ENCODE assay signal across 30 cellular contexts in the genomic region with DNA sequence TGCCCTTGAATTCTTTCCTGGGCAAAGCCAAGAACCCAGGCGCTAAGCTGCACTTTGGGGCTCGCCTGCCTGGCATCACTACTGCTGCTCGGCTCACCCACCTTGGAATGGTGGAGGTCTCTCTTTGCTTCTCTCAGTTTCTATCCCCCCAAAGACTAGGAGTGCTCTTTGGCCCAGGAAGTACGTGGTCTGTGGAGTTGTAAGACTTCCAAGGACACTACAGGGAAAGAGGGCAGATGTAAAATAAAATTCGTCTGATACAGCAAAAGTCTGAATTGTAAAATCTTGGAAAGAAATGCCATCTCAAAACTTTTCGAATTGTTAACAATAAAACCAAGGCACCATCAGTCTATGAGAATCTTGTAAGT. TPM values are rescaled to one million over a fixed set of nuclear protein-coding genes. Genes with fewer than 3 reads are reported as not detected.
A peak's percentile ranks its signal among the peaks of the same experiment; 100 is the strongest.
DNase-seq lines count a peak whose midpoint lies in the region; ATAC-seq and TF ChIP-seq lines count a peak whose summit lies in the region.
"Had no signal": no experiment of that assay in that cellular context is flagged by ENCODE, and none has a peak within 500 bp of the region (broad histone marks: within the 10 kb centered on the region; RNA-seq: fewer than 3 reads in every experiment).

No MANE protein-coding gene starts in this region.

- peaks cover 35% of the 10 kb centered on the region for H3K4me1 ChIP-seq in Caco-2
- peaks cover 8% of the 10 kb centered on the region for H3K4me1 ChIP-seq in iPS-18a (ENCODE audit: control insufficient read depth, low read depth, low read length)
- H3K4me1 ChIP-seq: adrenal gland, SJSA1 had no signal

- H3K27ac Mint-ChIP-seq in Caco-2 (ENCODE audit: unreplicated experiment), result peak overlapping the region; percentile 48
- peak overlapping the region; percentile 96 for H3K27ac Mint-ChIP-seq in WTC11
- H3K27ac Mint-ChIP-seq: activated CD4-positive, alpha-beta T cell treated with anti-CD3 and anti-CD28 coated beads for 36 hours; activated T-cell treated with anti-CD3 and anti-CD28 coated beads, Interleukin-2, amount 50 U/mL, for 24 hours; CD4-positive, alpha-beta memory T cell; T-helper 1 cell treated with Interleukin-12 subunit alpha and Interleukin-12 subunit beta and Interleukin-4 antibody, amounts not matched to agents 30 μg/mL and 1 μg/mL, for 36 hours had no signal

- POLR2A ChIA-PET in Caco-2 (lab: Charles Lee) (no interaction called here), WTC11 (lab: Charles Lee) (interaction anchor here (0.8 to 1.5 kb wide), 6 partner anchors 25 to 240 kb away, joined by 3 to 7 read pairs (median 4); no protein-coding TSS in a partner anchor)

- H3K36me3 ChIP-seq in Caco-2 (ENCODE audit: control insufficient read depth, insufficient read depth, low read length) (no peaks in the 10 kb centered on the region), iPS-18a (ENCODE audit: control insufficient read depth, low read depth, low read length) (no peaks in the 10 kb centered on the region)
- H3K36me3 ChIP-seq: adrenal gland, cardiac muscle cell, ovary, Peyer's patch, SJSA1, tibial artery had no signal

- in situ Hi-C loops in GM13977 (cut with MboI; ENCODE audit: low pct_unique_long_range_greater_than_20kb, low sequenced_read_pairs, unreplicated experiment), result no loop called here

- no peak for TF ChIP-seq CTCF in Caco-2 (IDR thresholded peaks at IDR 0.05; ENCODE audit: insufficient read depth in 1 of 2, low read depth in 1 of 2, low read length in 1 of 2, severe bottlenecking in 1 of 2, unreplicated experiment in 1 of 2)
- no peak for TF ChIP-seq CTCF in WTC11 (IDR thresholded peaks at IDR 0.05)
- TF ChIP-seq CTCF in omental fat pad (IDR thresholded peaks at IDR 0.05), result no peak
- TF ChIP-seq CTCF in GM13977 (IDR thresholded peaks at IDR 0.05; ENCODE audit: extremely low read depth, insufficient read depth, missing control alignments), result no peak

- H3K36me3 Mint-ChIP-seq in Caco-2 (ENCODE audit: insufficient read depth, unreplicated experiment) (peaks cover 8% of the 10 kb centered on the region), WTC11 (no peaks in the 10 kb centered on the region)
- H3K36me3 Mint-ChIP-seq: CD4-positive, alpha-beta memory T cell had no signal

- H3K27me3 Mint-ChIP-seq in Caco-2 (ENCODE audit: insufficient read depth, unreplicated experiment) (no peaks in the 10 kb centered on the region), WTC11 (ENCODE audit: low read depth) (peaks cover 5% of the 10 kb centered on the region)

- no peak overlapping the region for H3K9ac ChIP-seq in iPS-18a (ENCODE audit: low read length)

- ATAC-seq in WTC11, result no peak
- peak; percentile 1 for ATAC-seq in omental fat pad (ENCODE audit: low FRiP score)
- no peak for ATAC-seq in HG03354 (IDR thresholded peaks at IDR 0.05; ENCODE audit: poor library complexity, severe bottlenecking, unreplicated experiment)
- ATAC-seq in HG03039 (IDR thresholded peaks at IDR 0.05; ENCODE audit: unreplicated experiment), result no peak
- no peak for ATAC-seq in HG02759 (IDR thresholded peaks at IDR 0.05; ENCODE audit: unreplicated experiment)
- ATAC-seq: activated CD4-positive, alpha-beta T cell treated with anti-CD3 and anti-CD28 coated beads for 36 hours; stimulated activated naive CD8-positive, alpha-beta T cell treated with anti-CD3 and anti-CD28 coated beads, Interleukin-15, Interleukin-2, amounts not matched to agents 100 U/mL and 50 U/mL, for 24 hours had no signal

- CTCF ChIA-PET in Caco-2 (lab: Charles Lee) (no interaction called here), WTC11 (lab: Charles Lee) (interaction anchor here (0.5 to 2.2 kb wide), 8 partner anchors 17 to 766 kb away, joined by 3 to 6 read pairs (median 3); no protein-coding TSS in a partner anchor)

- DNase-seq in Caco-2 (no peak), WTC11 (ENCODE audit: low spot score) (no peak), omental fat pad (ENCODE audit: low spot score) (no peak), GM13977 (ENCODE audit: low spot score) (no peak)
- DNase-seq: activated CD4-positive, alpha-beta T cell treated with anti-CD3 and anti-CD28 coated beads for 36 hours; activated CD8-positive, alpha-beta memory T cell treated with anti-CD3 and anti-CD28 coated beads for 24 hours; activated T-cell treated with anti-CD3 and anti-CD28 coated beads, Interleukin-2, amount 50 U/mL, for 24 hours; adrenal gland; AML-193; CD4-positive, alpha-beta memory T cell; DMS 273 treated with DMSO at 0.1 percent for 48 hours; Kasumi-1; NCI-H1092; NCI-H187; NK-92 treated with Interleukin-12 subunit alpha and Interleukin-12 subunit beta, amount 100 ng/mL, for 24 hours; ovary; Peyer's patch; right cardiac atrium; stimulated activated naive CD8-positive, alpha-beta T cell treated with anti-CD3 and anti-CD28 coated beads, Interleukin-15, Interleukin-2, amounts not matched to agents 100 U/mL and 50 U/mL, for 24 hours; tibial artery had no signal

- H3K9me3 Mint-ChIP-seq in Caco-2 (ENCODE audit: unreplicated experiment) (no peaks in the 10 kb centered on the region), WTC11 (no peaks in the 10 kb centered on the region)
- H3K9me3 Mint-ChIP-seq: activated T-cell treated with anti-CD3 and anti-CD28 coated beads, Interleukin-2, amount 50 U/mL, for 24 hours; T-helper 1 cell treated with Interleukin-12 subunit alpha and Interleukin-12 subunit beta and Interleukin-4 antibody, amounts not matched to agents 30 μg/mL and 1 μg/mL, for 36 hours had no signal

- H3K4me1 Mint-ChIP-seq in Caco-2 (ENCODE audit: low read depth, unreplicated experiment) (peaks cover 23% of the 10 kb centered on the region), WTC11 (peaks cover 21% of the 10 kb centered on the region)

- H3K9me3 ChIP-seq in Caco-2, result no peaks in the 10 kb centered on the region
- H3K9me3 ChIP-seq in iPS-18a (ENCODE audit: control insufficient read depth, low read depth, low read length), result no peaks in the 10 kb centered on the region
- H3K9me3 ChIP-seq: adrenal gland, ovary, Peyer's patch, SJSA1, tibial artery had no signal

- H3K4me3 ChIP-seq in Caco-2 (ENCODE audit: low read depth, low read length) (no peak overlapping the region), iPS-18a (ENCODE audit: low read length) (peak overlapping the region; percentile 42)
- H3K4me3 ChIP-seq: adrenal gland, cardiac muscle cell, coronary artery, lung, ovary, Peyer's patch, SJSA1, tibial artery had no signal

- intact Hi-C loops in Caco-2 (cut with micrococcal nuclease; ENCODE audit: unreplicated experiment), result loop anchor here (10.0 kb wide), 1 partner anchor 232 kb away; the partner anchor contains the start of gene MED13L

- H3K27me3 ChIP-seq in Caco-2 (replicated peaks; ENCODE audit: control insufficient read depth, insufficient read depth, low read length), result no peaks in the 10 kb centered on the region
- H3K27me3 ChIP-seq in iPS-18a (ENCODE audit: control insufficient read depth, insufficient read depth, low read length), result peaks cover 16% of the 10 kb centered on the region
- H3K27me3 ChIP-seq: adrenal gland, ovary, Peyer's patch, SJSA1, tibial artery had no signal

- no TSS peak for BruUV-seq in Caco-2 (replicated peaks; lab: Mats Ljungman, UMichigan)

- no peak overlapping the region for H3K4me3 Mint-ChIP-seq in Caco-2 (ENCODE audit: unreplicated experiment)
- peak overlapping the region; percentile 58 for H3K4me3 Mint-ChIP-seq in WTC11
- H3K4me3 Mint-ChIP-seq: activated CD4-positive, alpha-beta T cell treated with anti-CD3 and anti-CD28 coated beads for 36 hours; activated T-cell treated with anti-CD3 and anti-CD28 coated beads, Interleukin-2, amount 50 U/mL, for 24 hours; T-helper 1 cell treated with Interleukin-12 subunit alpha and Interleukin-12 subunit beta and Interleukin-4 antibody, amounts not matched to agents 30 μg/mL and 1 μg/mL, for 36 hours had no signal

- no peak overlapping the region for H3K27ac ChIP-seq in iPS-18a (ENCODE audit: low read length)
- H3K27ac ChIP-seq: adrenal gland, cardiac muscle cell, coronary artery, Peyer's patch, SJSA1, tibial artery had no signal

TF ChIP-seq in WTC11, 78 proteins besides CTCF, POLR2A, EP300 and RAD21:
- TF ChIP-seq, protein P1, sequence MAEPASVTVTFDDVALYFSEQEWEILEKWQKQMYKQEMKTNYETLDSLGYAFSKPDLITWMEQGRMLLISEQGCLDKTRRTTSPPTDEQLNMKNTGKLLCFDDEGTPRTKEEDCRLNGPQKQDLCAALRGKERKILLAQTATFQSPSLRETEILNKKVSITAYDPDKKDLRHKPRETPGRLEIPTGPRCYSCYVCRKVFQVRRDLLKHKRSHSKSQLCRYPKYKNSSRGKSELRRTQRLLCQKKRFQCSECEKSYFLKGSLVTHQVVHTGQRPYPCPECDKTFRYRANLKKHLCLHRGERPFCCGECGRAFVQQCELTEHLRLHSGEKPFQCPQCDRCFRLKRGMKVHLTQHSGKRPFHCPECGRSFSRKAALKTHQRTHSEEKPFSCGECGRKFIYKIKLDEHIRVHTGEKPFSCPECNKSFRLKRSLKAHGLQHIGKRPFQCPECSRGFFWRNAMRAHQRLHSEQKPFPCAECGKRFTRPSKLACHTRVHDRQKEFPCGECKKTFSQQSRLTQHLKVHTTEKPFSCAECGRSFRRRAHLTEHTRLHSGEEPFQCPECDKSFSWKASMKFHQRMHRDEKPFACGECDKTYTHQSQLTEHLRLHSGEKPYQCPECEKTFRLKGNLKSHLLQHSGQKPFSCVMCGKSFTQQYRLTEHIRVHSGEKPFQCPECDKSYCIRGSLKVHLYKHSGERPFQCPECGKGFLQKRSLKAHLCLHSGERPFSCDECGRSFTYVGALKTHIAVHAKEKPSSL (CRISPR knock-in tag; conservative IDR thresholded peaks at IDR 0.05), result no peak
TF ChIP-seq in WTC11: peak in this region for 0.

RNA-seq across cellular contexts. Expression of gene MAP1LC3B2, which starts 52.5 kb away (rescaled TPM):
- total RNA-seq in Caco-2 (2022) (1.8 TPM in 1 of 2 replicates, not detected in the other), WTC11 (2021) (2.2 to 3.0 TPM (median 2.5 TPM) in 3 replicates), omental fat pad (1 to 10 TPM in 2 of 4 donors, not detected in 2; 1.7 to 7.1 TPM)
- total RNA-seq: HT-29 had no signal
